In genomic region chr4:164935363-164935762, GRCh38 we compare ENCODE assay signal across 10 cellular contexts. TPM values are rescaled to one million over a fixed set of nuclear protein-coding genes. Genes with fewer than 3 reads are reported as not detected.
DNase-seq lines count a peak whose midpoint lies in the region; ATAC-seq and TF ChIP-seq lines count a peak whose summit lies in the region.
"Had no signal": no experiment of that assay in that cellular context is flagged by ENCODE, and none has a peak within 500 bp of the region (broad histone marks: within the 10 kb centered on the region; RNA-seq: fewer than 3 reads in every experiment).

No MANE protein-coding gene starts in this region.

- H3K9me2 ChIP-seq in MM.1S (replicated peaks; ENCODE audit: insufficient read depth, low read length): no peaks in the 10 kb centered on the region

- H3F3A ChIP-seq in MM.1S (ENCODE audit: insufficient read depth, low read length) (no peaks in the 10 kb centered on the region), neural progenitor cell (ENCODE audit: low read depth) (no peaks in the 10 kb centered on the region)

- no peaks in the 10 kb centered on the region for H3K4me1 Mint-ChIP-seq in neural progenitor cell

- no peak overlapping the region for H3K4me3 Mint-ChIP-seq in neural progenitor cell
- H3K4me3 Mint-ChIP-seq: activated naive CD8-positive, alpha-beta T cell had no signal

- H3K9me3 Mint-ChIP-seq in neural progenitor cell: no peaks in the 10 kb centered on the region

- no peak overlapping the region for H3K9ac ChIP-seq in MM.1S (ENCODE audit: low read length)
- H3K9ac ChIP-seq in neural progenitor cell: no peak overlapping the region

- H3K27ac ChIP-seq in MM.1S (ENCODE audit: low read length): no peak overlapping the region
- H3K27ac ChIP-seq in neural progenitor cell: no peak overlapping the region
- H3K27ac ChIP-seq in spleen: no peak overlapping the region

- H3K36me3 Mint-ChIP-seq in neural progenitor cell: no peaks in the 10 kb centered on the region
- H3K36me3 Mint-ChIP-seq: activated naive CD8-positive, alpha-beta T cell had no signal

- ATAC-seq in HG02623 (IDR thresholded peaks at IDR 0.05; ENCODE audit: unreplicated experiment): peak; percentile 49

- intact Hi-C loops in spleen (cut with DNase I; ENCODE audit: low total_unique reads): no loop called here

- TF ChIP-seq CTCF in MM.1S (IDR thresholded peaks at IDR 0.05; ENCODE audit: low read length): peak; percentile 28
- peak; percentile 46 for TF ChIP-seq CTCF in neural progenitor cell (IDR thresholded peaks at IDR 0.05)
- no peak for TF ChIP-seq CTCF in spleen (IDR thresholded peaks at IDR 0.05 in 8 of 11, conservative IDR thresholded peaks at IDR 0.05 in 3 of 11)

- H4K20me1 ChIP-seq in MM.1S (ENCODE audit: insufficient read depth, low read length) (no peaks in the 10 kb centered on the region), neural progenitor cell (ENCODE audit: low read depth) (no peaks in the 10 kb centered on the region)

- H3K4me3 ChIP-seq in MM.1S (ENCODE audit: low read length): no peak overlapping the region
- H3K4me3 ChIP-seq in neural progenitor cell: no peak overlapping the region
- no peak overlapping the region for H3K4me3 ChIP-seq in spleen

- H3K9me3 ChIP-seq in MM.1S (replicated peaks; ENCODE audit: insufficient read depth, low read length) (no peaks in the 10 kb centered on the region), neural progenitor cell (ENCODE audit: low read depth) (no peaks in the 10 kb centered on the region), spleen (no peaks in the 10 kb centered on the region)

- H3K27me3 Mint-ChIP-seq in neural progenitor cell (ENCODE audit: insufficient read depth, low read depth): peaks cover 7% of the 10 kb centered on the region

- H3K4me1 ChIP-seq in MM.1S (ENCODE audit: low read length): peaks cover 22% of the 10 kb centered on the region
- peaks cover 10% of the 10 kb centered on the region for H3K4me1 ChIP-seq in neural progenitor cell
- H3K4me1 ChIP-seq in spleen: no peaks in the 10 kb centered on the region

- WGBS in spleen, 5 donors: 63 to 83% (median 67%) methylated on average over 1 of the region's 1 CpG

- no peak overlapping the region for H3K27ac Mint-ChIP-seq in neural progenitor cell
- H3K27ac Mint-ChIP-seq: activated naive CD8-positive, alpha-beta T cell had no signal

- H2AFZ ChIP-seq in MM.1S (ENCODE audit: low read length) (no peak overlapping the region), neural progenitor cell (replicated peaks) (peak overlapping the region; percentile 76)

- no peaks in the 10 kb centered on the region for H3K79me2 ChIP-seq in MM.1S (ENCODE audit: low read length)
- H3K79me2 ChIP-seq in neural progenitor cell (ENCODE audit: low read depth): no peaks in the 10 kb centered on the region

- no peak overlapping the region for H3K4me2 ChIP-seq in MM.1S (ENCODE audit: low read depth, low read length)
- no peak overlapping the region for H3K4me2 ChIP-seq in neural progenitor cell

- DNase-seq in DMS53 (lab: John Stamatoyannopoulos, UW): peak; percentile 52
- no peak for DNase-seq in DMS53 treated with DMSO at 0.1 percent for 48 hours (lab: John Stamatoyannopoulos, UW; ENCODE audit: unreplicated experiment)
- peak; percentile 26 for DNase-seq in MM.1S
- peak; percentile 44 for DNase-seq in neural progenitor cell (ENCODE audit: low spot score)
- no peak for DNase-seq in spleen
- DNase-seq in amniotic stem cell (lab: John Stamatoyannopoulos, UW): no peak
- no peak for DNase-seq in activated effector memory CD4-positive, alpha-beta T cell treated with Interleukin-2 at 50 U/mL for 16 hours
- DNase-seq: NCI-H2029 had no signal

- H3K27me3 ChIP-seq in MM.1S (replicated peaks; ENCODE audit: insufficient read depth, low read length) (no peaks in the 10 kb centered on the region), neural progenitor cell (no peaks in the 10 kb centered on the region), spleen (replicated peaks in 1 of 7) (peaks cover 0 to 5% (median 0%) of the 10 kb centered on the region in 7 donors)

- no peaks in the 10 kb centered on the region for H3K36me3 ChIP-seq in MM.1S (replicated peaks; ENCODE audit: insufficient read depth, low read length)
- no peaks in the 10 kb centered on the region for H3K36me3 ChIP-seq in neural progenitor cell
- H3K36me3 ChIP-seq in spleen: no peaks in the 10 kb centered on the region

- no peak for TF ChIP-seq POLR2A in spleen (IDR thresholded peaks at IDR 0.05)

RNA-seq across cellular contexts. Expression of gene TRIM61, which starts 42.1 kb away (rescaled TPM):
- total RNA-seq in neural progenitor cell (ENCODE audit: low replicate concordance) (not detected in 2 replicates), spleen (1 to 10 TPM in 5 of 7 donors, under 1 TPM in 1, not detected in 1; 0.52 to 1.8 (median 1.5) TPM)
- polyA plus RNA-seq in spleen: 1 to 10 TPM in 1 of 3 donors, under 1 TPM in 2; 0.65 to 1.4 (median 0.70) TPM

RNA-seq across cellular contexts. Expression of gene APELA, which starts 58.4 kb away (rescaled TPM):
- 10.9 and 15.0 TPM in 2 replicates for total RNA-seq in neural progenitor cell (ENCODE audit: low replicate concordance)
- total RNA-seq in spleen: not detected
- not detected for polyA plus RNA-seq in spleen

Comparison
In these comparisons a context has a peak if more than half of its experiments do, and no peak if none do; other contexts are left out.
1. DNase-seq: peak in DMS53 (single experiment), MM.1S (single experiment) and neural progenitor cell (single experiment); none in DMS53 treated with DMSO at 0.1 percent for 48 hours (single experiment), spleen (single experiment), amniotic stem cell (single experiment) and activated effector memory CD4-positive, alpha-beta T cell treated with Interleukin-2 at 50 U/mL for 16 hours (single experiment).
2. CTCF ChIP-seq: peak in MM.1S (single experiment) and neural progenitor cell (single experiment); none in spleen (0 of 11).
3. RNA of gene APELA, which starts 58.4 kb away (total RNA-seq): 10.9 to 15.0 TPM in neural progenitor cell; not detected in spleen; every median in the first group is over 10 times any median in the second.